ENCODE assay signal across 1 cellular context in genomic region chr4:74202062-74202586, GRCh38.
TF ChIP-seq lines count a peak whose summit lies in the region.

No MANE protein-coding gene starts in this region.

TF ChIP-seq in HepG2, 621 proteins besides CTCF, POLR2A, EP300 and RAD21 (continued from another document and continues in another):
- TF ChIP-seq, protein P1, sequence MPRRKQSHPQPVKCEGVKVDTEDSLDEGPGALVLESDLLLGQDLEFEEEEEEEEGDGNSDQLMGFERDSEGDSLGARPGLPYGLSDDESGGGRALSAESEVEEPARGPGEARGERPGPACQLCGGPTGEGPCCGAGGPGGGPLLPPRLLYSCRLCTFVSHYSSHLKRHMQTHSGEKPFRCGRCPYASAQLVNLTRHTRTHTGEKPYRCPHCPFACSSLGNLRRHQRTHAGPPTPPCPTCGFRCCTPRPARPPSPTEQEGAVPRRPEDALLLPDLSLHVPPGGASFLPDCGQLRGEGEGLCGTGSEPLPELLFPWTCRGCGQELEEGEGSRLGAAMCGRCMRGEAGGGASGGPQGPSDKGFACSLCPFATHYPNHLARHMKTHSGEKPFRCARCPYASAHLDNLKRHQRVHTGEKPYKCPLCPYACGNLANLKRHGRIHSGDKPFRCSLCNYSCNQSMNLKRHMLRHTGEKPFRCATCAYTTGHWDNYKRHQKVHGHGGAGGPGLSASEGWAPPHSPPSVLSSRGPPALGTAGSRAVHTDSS (CRISPR knock-in tag; conservative IDR thresholded peaks at IDR 0.05), result no peak
- TF ChIP-seq MIER2 (CRISPR knock-in tag; IDR thresholded peaks at IDR 0.05), result peak; percentile 61; the same call in 1 of the 2 replicates
- TF ChIP-seq MNT (IDR thresholded peaks at IDR 0.05), result 0 out of 2 replicates have a peak, but pooled peaks have one; percentile 14
- TF ChIP-seq BATF2 (CRISPR knock-in tag; IDR thresholded peaks at IDR 0.05), result no peak; the same call in 1 of the 2 replicates
- no peak for TF ChIP-seq ZNF777 (CRISPR knock-in tag; IDR thresholded peaks at IDR 0.05)
- TF ChIP-seq ZNF232 (CRISPR knock-in tag; IDR thresholded peaks at IDR 0.05; ENCODE audit: borderline replicate concordance), result no peak
- TF ChIP-seq ZBTB26 (CRISPR knock-in tag; IDR thresholded peaks at IDR 0.05; ENCODE audit: borderline replicate concordance), result no peak
- no peak for TF ChIP-seq SRY (CRISPR knock-in tag; IDR thresholded peaks at IDR 0.05)
- TF ChIP-seq ZNF547 (CRISPR knock-in tag; IDR thresholded peaks at IDR 0.05), result no peak
- no peak for TF ChIP-seq MZF1 (CRISPR knock-in tag; IDR thresholded peaks at IDR 0.05; ENCODE audit: borderline replicate concordance)
- TF ChIP-seq TFAP4 (IDR thresholded peaks at IDR 0.05; ENCODE audit: borderline replicate concordance, low read depth), result peak; percentile 59; the same call in 1 of the 2 replicates
- TF ChIP-seq, protein P2, sequence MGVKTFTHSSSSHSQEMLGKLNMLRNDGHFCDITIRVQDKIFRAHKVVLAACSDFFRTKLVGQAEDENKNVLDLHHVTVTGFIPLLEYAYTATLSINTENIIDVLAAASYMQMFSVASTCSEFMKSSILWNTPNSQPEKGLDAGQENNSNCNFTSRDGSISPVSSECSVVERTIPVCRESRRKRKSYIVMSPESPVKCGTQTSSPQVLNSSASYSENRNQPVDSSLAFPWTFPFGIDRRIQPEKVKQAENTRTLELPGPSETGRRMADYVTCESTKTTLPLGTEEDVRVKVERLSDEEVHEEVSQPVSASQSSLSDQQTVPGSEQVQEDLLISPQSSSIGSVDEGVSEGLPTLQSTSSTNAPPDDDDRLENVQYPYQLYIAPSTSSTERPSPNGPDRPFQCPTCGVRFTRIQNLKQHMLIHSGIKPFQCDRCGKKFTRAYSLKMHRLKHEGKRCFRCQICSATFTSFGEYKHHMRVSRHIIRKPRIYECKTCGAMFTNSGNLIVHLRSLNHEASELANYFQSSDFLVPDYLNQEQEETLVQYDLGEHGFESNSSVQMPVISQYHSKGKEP (CRISPR knock-in tag; IDR thresholded peaks at IDR 0.05), result no peak
- TF ChIP-seq HNF4A (CRISPR knock-in tag; IDR thresholded peaks at IDR 0.05), result peak; percentile 96
- TF ChIP-seq ERF (CRISPR knock-in tag; IDR thresholded peaks at IDR 0.05), result peak; percentile 96
- TF ChIP-seq ZZZ3 (CRISPR knock-in tag; IDR thresholded peaks at IDR 0.05; ENCODE audit: borderline replicate concordance), result no peak
- TF ChIP-seq TCF12 (IDR thresholded peaks at IDR 0.05), result no peak
- peak; percentile 94; the same call in 1 of the 2 replicates for TF ChIP-seq TCF12 (CRISPR knock-in tag; IDR thresholded peaks at IDR 0.05)
- TF ChIP-seq ZNF891 (CRISPR knock-in tag; IDR thresholded peaks at IDR 0.05), result no peak
- no peak for TF ChIP-seq ZFP90 (CRISPR knock-in tag; IDR thresholded peaks at IDR 0.05; ENCODE audit: borderline replicate concordance)
- no peak for TF ChIP-seq ZNF30 (CRISPR knock-in tag; IDR thresholded peaks at IDR 0.05)
- TF ChIP-seq PLRG1 (conservative IDR thresholded peaks at IDR 0.05), result no peak
- no peak for TF ChIP-seq KDM5B (CRISPR knock-in tag; IDR thresholded peaks at IDR 0.05; ENCODE audit: borderline replicate concordance)
- peak; percentile 93 for TF ChIP-seq GATA4 (IDR thresholded peaks at IDR 0.05; ENCODE audit: borderline replicate concordance, low read depth)
- no peak for TF ChIP-seq ZNF318 (CRISPR knock-in tag; IDR thresholded peaks at IDR 0.05)
- TF ChIP-seq, protein P3, sequence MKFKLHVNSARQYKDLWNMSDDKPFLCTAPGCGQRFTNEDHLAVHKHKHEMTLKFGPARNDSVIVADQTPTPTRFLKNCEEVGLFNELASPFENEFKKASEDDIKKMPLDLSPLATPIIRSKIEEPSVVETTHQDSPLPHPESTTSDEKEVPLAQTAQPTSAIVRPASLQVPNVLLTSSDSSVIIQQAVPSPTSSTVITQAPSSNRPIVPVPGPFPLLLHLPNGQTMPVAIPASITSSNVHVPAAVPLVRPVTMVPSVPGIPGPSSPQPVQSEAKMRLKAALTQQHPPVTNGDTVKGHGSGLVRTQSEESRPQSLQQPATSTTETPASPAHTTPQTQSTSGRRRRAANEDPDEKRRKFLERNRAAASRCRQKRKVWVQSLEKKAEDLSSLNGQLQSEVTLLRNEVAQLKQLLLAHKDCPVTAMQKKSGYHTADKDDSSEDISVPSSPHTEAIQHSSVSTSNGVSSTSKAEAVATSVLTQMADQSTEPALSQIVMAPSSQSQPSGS (CRISPR knock-in tag; IDR thresholded peaks at IDR 0.05), result peak; percentile 76; the same call in 1 of the 2 replicates
- TF ChIP-seq, protein P4, sequence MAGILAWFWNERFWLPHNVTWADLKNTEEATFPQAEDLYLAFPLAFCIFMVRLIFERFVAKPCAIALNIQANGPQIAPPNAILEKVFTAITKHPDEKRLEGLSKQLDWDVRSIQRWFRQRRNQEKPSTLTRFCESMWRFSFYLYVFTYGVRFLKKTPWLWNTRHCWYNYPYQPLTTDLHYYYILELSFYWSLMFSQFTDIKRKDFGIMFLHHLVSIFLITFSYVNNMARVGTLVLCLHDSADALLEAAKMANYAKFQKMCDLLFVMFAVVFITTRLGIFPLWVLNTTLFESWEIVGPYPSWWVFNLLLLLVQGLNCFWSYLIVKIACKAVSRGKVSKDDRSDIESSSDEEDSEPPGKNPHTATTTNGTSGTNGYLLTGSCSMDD (CRISPR knock-in tag; IDR thresholded peaks at IDR 0.05), result no peak
- TF ChIP-seq ZNF570 (CRISPR knock-in tag; IDR thresholded peaks at IDR 0.05; ENCODE audit: borderline replicate concordance), result no peak
- TF ChIP-seq, protein P5, sequence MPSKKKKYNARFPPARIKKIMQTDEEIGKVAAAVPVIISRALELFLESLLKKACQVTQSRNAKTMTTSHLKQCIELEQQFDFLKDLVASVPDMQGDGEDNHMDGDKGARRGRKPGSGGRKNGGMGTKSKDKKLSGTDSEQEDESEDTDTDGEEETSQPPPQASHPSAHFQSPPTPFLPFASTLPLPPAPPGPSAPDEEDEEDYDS (CRISPR knock-in tag; IDR thresholded peaks at IDR 0.05), result peak; percentile 40; the same call in 1 of the 2 replicates
- TF ChIP-seq ZNF432 (CRISPR knock-in tag; IDR thresholded peaks at IDR 0.05; ENCODE audit: borderline replicate concordance), result no peak
- TF ChIP-seq, protein P6, sequence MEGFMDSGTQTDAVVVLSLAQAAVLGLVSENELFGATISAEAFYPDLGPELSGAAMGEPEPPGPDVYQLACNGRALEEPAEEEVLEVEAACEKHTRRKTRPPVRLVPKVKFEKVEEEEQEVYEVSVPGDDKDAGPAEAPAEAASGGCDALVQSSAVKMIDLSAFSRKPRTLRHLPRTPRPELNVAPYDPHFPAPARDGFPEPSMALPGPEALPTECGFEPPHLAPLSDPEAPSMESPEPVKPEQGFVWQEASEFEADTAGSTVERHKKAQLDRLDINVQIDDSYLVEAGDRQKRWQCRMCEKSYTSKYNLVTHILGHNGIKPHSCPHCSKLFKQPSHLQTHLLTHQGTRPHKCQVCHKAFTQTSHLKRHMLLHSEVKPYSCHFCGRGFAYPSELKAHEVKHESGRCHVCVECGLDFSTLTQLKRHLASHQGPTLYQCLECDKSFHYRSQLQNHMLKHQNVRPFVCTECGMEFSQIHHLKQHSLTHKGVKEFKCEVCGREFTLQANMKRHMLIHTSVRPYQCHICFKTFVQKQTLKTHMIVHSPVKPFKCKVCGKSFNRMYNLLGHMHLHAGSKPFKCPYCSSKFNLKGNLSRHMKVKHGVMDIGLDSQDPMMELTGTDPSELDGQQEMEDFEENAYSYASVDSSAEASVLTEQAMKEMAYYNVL (CRISPR knock-in tag; IDR thresholded peaks at IDR 0.05; ENCODE audit: borderline replicate concordance), result peak; percentile 59; the same call in 1 of the 2 replicates
- no peak for TF ChIP-seq ZNF75D (CRISPR knock-in tag; IDR thresholded peaks at IDR 0.05; ENCODE audit: borderline replicate concordance)
- no peak for TF ChIP-seq ZFP41 (CRISPR knock-in tag; IDR thresholded peaks at IDR 0.05; ENCODE audit: borderline replicate concordance)
- no peak for TF ChIP-seq IKZF4 (CRISPR knock-in tag; IDR thresholded peaks at IDR 0.05; ENCODE audit: borderline replicate concordance, low read depth, not compliant biosample characterization)
- TF ChIP-seq HOXD1 (CRISPR knock-in tag; IDR thresholded peaks at IDR 0.05), result peak; percentile 98
- no peak for TF ChIP-seq ZNF670 (CRISPR knock-in tag; IDR thresholded peaks at IDR 0.05; ENCODE audit: borderline replicate concordance)
- TF ChIP-seq THAP8 (CRISPR knock-in tag; IDR thresholded peaks at IDR 0.05; ENCODE audit: borderline replicate concordance), result no peak
